In the genomic region with DNA sequence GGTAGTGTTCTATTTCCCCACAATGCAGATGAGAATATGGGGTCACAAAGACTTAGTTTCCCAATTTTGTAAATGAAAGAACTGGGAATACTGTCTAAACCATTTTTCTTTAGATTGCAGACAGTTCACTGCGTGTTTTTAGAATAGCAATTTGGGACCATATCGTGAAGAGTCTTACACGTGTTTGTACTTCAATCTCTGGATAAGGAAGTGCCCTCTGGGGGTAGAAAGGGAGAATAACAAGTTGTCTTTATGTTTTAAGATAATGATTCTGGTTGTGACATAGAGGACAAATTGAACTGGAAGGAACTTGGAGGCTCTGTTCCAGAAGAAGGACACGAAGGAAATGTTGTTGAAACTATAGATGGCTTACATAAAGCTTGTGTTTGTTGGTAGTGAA, we compare ENCODE assay signal across 8 cellular contexts.
DNase-seq lines count a peak whose midpoint lies in the region; ATAC-seq and TF ChIP-seq lines count a peak whose summit lies in the region.

No MANE protein-coding gene starts in this region.

- H4K91ac ChIP-seq in neuronal stem cell (ENCODE audit: low read depth, low read length, poor library complexity) = no peak overlapping the region

- H2AFZ ChIP-seq in neural cell (ENCODE audit: low read depth, low read length) (no peak overlapping the region), neuronal stem cell (ENCODE audit: low read length) (no peak overlapping the region)

- no peak overlapping the region for H3K4me3 ChIP-seq in GM12865 (ENCODE audit: low read depth, low read length)
- H3K4me3 ChIP-seq in astrocyte of the spinal cord (ENCODE audit: low read depth, low read length) = no peak overlapping the region
- H3K4me3 ChIP-seq in neural cell (ENCODE audit: low read length) = no peak overlapping the region
- no peak overlapping the region for H3K4me3 ChIP-seq in neuronal stem cell (ENCODE audit: low read length in 2 of 2)

- no peak overlapping the region for H3K9ac ChIP-seq in neural cell (ENCODE audit: low read length)
- H3K9ac ChIP-seq in neuronal stem cell (ENCODE audit: low read depth, low read length, poor library complexity) = no peak overlapping the region

- no peak overlapping the region for H3K23ac ChIP-seq in neuronal stem cell (ENCODE audit: low read depth, low read length, poor library complexity)

- intact Hi-C loops in cardiac septum (cut with DNase I) = no loop called here

- TF ChIP-seq EP300 in neural cell (conservative IDR thresholded peaks at IDR 0.05; ENCODE audit: poor library complexity, severe bottlenecking) = no peak

- no peaks in the 10 kb centered on the region for H3K79me2 ChIP-seq in neural cell (replicated peaks; ENCODE audit: insufficient read depth, low read length)

- TF ChIP-seq CTCF in GM12865 (IDR thresholded peaks at IDR 0.05; ENCODE audit: insufficient read depth, low read depth, low read length, missing control alignments) (peak; percentile 8), astrocyte of the spinal cord (IDR thresholded peaks at IDR 0.05; ENCODE audit: low read depth, low read length) (peak; percentile 52), neural cell (IDR thresholded peaks at IDR 0.05; ENCODE audit: poor library complexity, severe bottlenecking) (peak; percentile 17)

- H2BK120ac ChIP-seq in neuronal stem cell (ENCODE audit: low read depth, low read length) = no peak overlapping the region

- no peaks in the 10 kb centered on the region for H3F3A ChIP-seq in neural cell (ENCODE audit: insufficient read depth, low read length, poor library complexity, severe bottlenecking)

- in situ Hi-C loops in astrocyte of the spinal cord (cut with HindIII; ENCODE audit: low sequenced_read_pairs) = no loop called here

- no peak overlapping the region for H3K18ac ChIP-seq in neuronal stem cell (ENCODE audit: low read length)

- H3K4ac ChIP-seq in neuronal stem cell (ENCODE audit: low read length) = no peak overlapping the region

- no peak overlapping the region for H2BK15ac ChIP-seq in neuronal stem cell (ENCODE audit: low read length)

- H2AK5ac ChIP-seq in neuronal stem cell (ENCODE audit: low read depth, low read length) = no peak overlapping the region

- TF ChIP-seq RAD21 in neural cell (conservative IDR thresholded peaks at IDR 0.05) = no peak

- no peaks in the 10 kb centered on the region for H4K20me1 ChIP-seq in neural cell (ENCODE audit: insufficient read depth)

- DNase-seq in GM12865 (ENCODE audit: low read depth) (peak; percentile 2), M059J (ENCODE audit: low read depth) (peak; percentile 0), astrocyte of the spinal cord (ENCODE audit: low read depth, low spot score) (peak; percentile 50), cardiac septum (ENCODE audit: low spot score) (no peak), neuronal stem cell (ENCODE audit: low spot score) (no peak)

- no peaks in the 10 kb centered on the region for H3K4me1 ChIP-seq in neuronal stem cell (ENCODE audit: control insufficient read depth in 2 of 2, insufficient read depth in 1 of 2, low read depth in 1 of 2, low read length in 2 of 2)

- no peaks in the 10 kb centered on the region for H3K36me3 ChIP-seq in neural cell (ENCODE audit: insufficient read depth, low read length)
- H3K36me3 ChIP-seq in neuronal stem cell (replicated peaks in 1 of 2; ENCODE audit: control insufficient read depth in 2 of 2, insufficient read depth in 2 of 2, low read length in 2 of 2) = no peaks in the 10 kb centered on the region

- H3K79me1 ChIP-seq in neuronal stem cell (ENCODE audit: low read depth, low read length) = no peaks in the 10 kb centered on the region

- no peak overlapping the region for H3K27ac ChIP-seq in neural cell (ENCODE audit: low read length)
- H3K27ac ChIP-seq in neuronal stem cell (replicated peaks; ENCODE audit: low read length) = no peak overlapping the region

- no peak overlapping the region for H4K8ac ChIP-seq in neuronal stem cell (ENCODE audit: low read depth, low read length)

- H3K27me3 ChIP-seq in neural cell (ENCODE audit: insufficient read depth, low read depth, low read length) = no peaks in the 10 kb centered on the region
- no peaks in the 10 kb centered on the region for H3K27me3 ChIP-seq in neuronal stem cell (ENCODE audit: control insufficient read depth in 3 of 3, insufficient read depth in 3 of 3, low read depth in 1 of 3, low read length in 3 of 3)

- ATAC-seq in HG03108 (IDR thresholded peaks at IDR 0.05; ENCODE audit: unreplicated experiment) (no peak), HG02970 (IDR thresholded peaks at IDR 0.05; ENCODE audit: low FRiP score, unreplicated experiment) (no peak)

- no CpG with 5 or more reads among the region's 4 CpGs for WGBS in neuronal stem cell (ENCODE audit: extremely low coverage in 2 of 2, insufficient read length in 2 of 2, insufficient replicate concordance in 1 of 2), 2 donors

- H3K9me3 ChIP-seq in neural cell (ENCODE audit: low read length) = no peaks in the 10 kb centered on the region
- no peaks in the 10 kb centered on the region for H3K9me3 ChIP-seq in neuronal stem cell (replicated peaks in 1 of 2; ENCODE audit: control insufficient read depth in 2 of 2, insufficient read depth in 1 of 2, low read depth in 1 of 2, low read length in 2 of 2)

- no peak overlapping the region for H3K14ac ChIP-seq in neuronal stem cell (ENCODE audit: low read length)

- H3K4me2 ChIP-seq in neural cell (ENCODE audit: low read length) = no peak overlapping the region
- H3K4me2 ChIP-seq in neuronal stem cell (ENCODE audit: insufficient read depth, low read length, poor library complexity, severe bottlenecking) = no peak overlapping the region

- H3K9me2 ChIP-seq in neural cell (ENCODE audit: insufficient read depth, low read length) = no peaks in the 10 kb centered on the region

- H2BK12ac ChIP-seq in neuronal stem cell (ENCODE audit: low read length) = no peak overlapping the region

- H2BK5ac ChIP-seq in neuronal stem cell (ENCODE audit: low read length) = no peak overlapping the region

TF ChIP-seq in neural cell, 6 proteins besides CTCF, POLR2A, EP300 and RAD21:
- TF ChIP-seq POLR2AphosphoS5 (IDR thresholded peaks at IDR 0.05) (no peak), MXI1 (conservative IDR thresholded peaks at IDR 0.05; ENCODE audit: poor library complexity, severe bottlenecking) (no peak)

Comparison
In these comparisons a context has a peak if more than half of its experiments do, and no peak if none do; other contexts are left out.
1. DNase-seq: peak in GM12865 (single experiment), M059J (single experiment) and astrocyte of the spinal cord (single experiment); none in cardiac septum (single experiment) and neuronal stem cell (single experiment).
2. Peak in every context shown above with its lines, with median percentiles within 50 percentile points of each other: CTCF ChIP-seq.